14 cellular contexts compared by ENCODE assay signal in genomic region chr6:160679402-160679769, GRCh38. TPM values are rescaled to one million over a fixed set of nuclear protein-coding genes. Genes with fewer than 3 reads are reported as not detected.
DNase-seq lines count a peak whose midpoint lies in the region; ATAC-seq and TF ChIP-seq lines count a peak whose summit lies in the region.
"Had no signal": no experiment of that assay in that cellular context is flagged by ENCODE, and none has a peak within 500 bp of the region (broad histone marks: within the 10 kb centered on the region; RNA-seq: fewer than 3 reads in every experiment).

No MANE protein-coding gene starts in this region.

- peaks cover 4% of the 10 kb centered on the region for H3K27me3 Mint-ChIP-seq in brain

- H3K36me3 Mint-ChIP-seq in brain = no peaks in the 10 kb centered on the region
- H3K36me3 Mint-ChIP-seq: immature natural killer cell had no signal

- intact Hi-C loops in prostate gland (cut with DNase I) = no loop called here
- intact Hi-C loops in posterior cingulate gyrus (cut with DNase I) = no loop called here

- ATAC-seq in HG02973 (IDR thresholded peaks at IDR 0.05; ENCODE audit: unreplicated experiment) = no peak

- H3K27me3 ChIP-seq in prostate gland (replicated peaks; ENCODE audit: insufficient read depth) = no peaks in the 10 kb centered on the region

- H3K4me3 ChIP-seq in LNCaP clone FGC (ENCODE audit: low read depth, low read length) (no peak overlapping the region), prostate gland (peak overlapping the region; percentile 19 to 27)

- DNase-seq in LNCaP clone FGC (ENCODE audit: low read depth) = no peak
- DNase-seq in iPS-NIHi7 (ENCODE audit: extremely low spot score) = peak; percentile 76
- DNase-seq in prostate gland (ENCODE audit: low spot score) = peak; percentile 11
- DNase-seq in posterior cingulate gyrus = no peak
- no peak for DNase-seq in stimulated activated CD4-positive, alpha-beta T cell treated with anti-CD3 and anti-CD28 coated beads, Interleukin-4, amount 100 ng/mL, for 4 hours
- DNase-seq in NCI-H187 treated with DMSO at 0.1 percent for 48 hours (lab: John Stamatoyannopoulos, UW) = no peak
- DNase-seq: amniotic stem cell, GOT3, immature natural killer cell, KG1, NCI-H2171, nucleus accumbens had no signal

- H3K4me1 ChIP-seq in prostate gland (replicated peaks) = no peaks in the 10 kb centered on the region

- 4% methylated on average over 13 of the region's 14 CpGs for WGBS in prostate gland

- H3K27ac ChIP-seq in prostate gland = no peak overlapping the region

- TF ChIP-seq CTCF in LNCaP clone FGC (IDR thresholded peaks at IDR 0.05; ENCODE audit: control insufficient read depth, extremely low read depth, insufficient read depth) (0 out of 2 replicates have a peak, but pooled peaks have one; percentile 1), brain (conservative IDR thresholded peaks at IDR 0.05) (peak in 1 of 2 experiments; percentile 51), prostate gland (IDR thresholded peaks at IDR 0.05) (peak in 2 of 4 experiments; percentile 12 to 18)

- no peaks in the 10 kb centered on the region for H3K9me3 ChIP-seq in prostate gland

- H3K9me3 Mint-ChIP-seq in brain = peaks cover 0 to 8% (median 2%) of the 10 kb centered on the region in 5 experiments

- peaks cover 7% of the 10 kb centered on the region for H3K4me1 Mint-ChIP-seq in brain
- H3K4me1 Mint-ChIP-seq: immature natural killer cell had no signal

- TF ChIP-seq POLR2A in prostate gland (IDR thresholded peaks at IDR 0.05) = no peak

- H3K27ac Mint-ChIP-seq in brain = no peak overlapping the region
- H3K27ac Mint-ChIP-seq: immature natural killer cell had no signal

- no peaks in the 10 kb centered on the region for H3K36me3 ChIP-seq in prostate gland

- peak overlapping the region; percentile 39 to 79 (median 76) for H3K4me3 Mint-ChIP-seq in brain
- H3K4me3 Mint-ChIP-seq: immature natural killer cell had no signal

RNA-seq across cellular contexts. Expression of gene LPA, which starts 15.3 kb away (rescaled TPM):
- polyA plus RNA-seq in brain (ENCODE audit: insufficient read depth, low read depth, low replicate concordance) = 0.05 TPM
- under 1 TPM; 0.09 to 0.85 TPM for total RNA-seq in prostate gland
- polyA plus RNA-seq: immature natural killer cell had no signal

RNA-seq across cellular contexts. Expression of gene PLG, which starts 22.7 kb away (rescaled TPM):
- not detected for polyA plus RNA-seq in brain (ENCODE audit: insufficient read depth, low read depth, low replicate concordance)
- under 1 TPM in 1 of 2 donors, not detected in 1; 0.17 TPM for total RNA-seq in prostate gland
- polyA plus RNA-seq: immature natural killer cell had no signal

Comparison
In these comparisons a context has a peak if more than half of its experiments do, and no peak if none do; other contexts are left out.
1. DNase-seq: peak in iPS-NIHi7 (single experiment) and prostate gland (single experiment); none in LNCaP clone FGC (single experiment), posterior cingulate gyrus (0 of 10), stimulated activated CD4-positive, alpha-beta T cell treated with anti-CD3 and anti-CD28 coated beads, Interleukin-4, amount 100 ng/mL, for 4 hours (0 of 2) and NCI-H187 treated with DMSO at 0.1 percent for 48 hours (single experiment).